ENCODE assay signal across 11 cellular contexts in the genomic region with DNA sequence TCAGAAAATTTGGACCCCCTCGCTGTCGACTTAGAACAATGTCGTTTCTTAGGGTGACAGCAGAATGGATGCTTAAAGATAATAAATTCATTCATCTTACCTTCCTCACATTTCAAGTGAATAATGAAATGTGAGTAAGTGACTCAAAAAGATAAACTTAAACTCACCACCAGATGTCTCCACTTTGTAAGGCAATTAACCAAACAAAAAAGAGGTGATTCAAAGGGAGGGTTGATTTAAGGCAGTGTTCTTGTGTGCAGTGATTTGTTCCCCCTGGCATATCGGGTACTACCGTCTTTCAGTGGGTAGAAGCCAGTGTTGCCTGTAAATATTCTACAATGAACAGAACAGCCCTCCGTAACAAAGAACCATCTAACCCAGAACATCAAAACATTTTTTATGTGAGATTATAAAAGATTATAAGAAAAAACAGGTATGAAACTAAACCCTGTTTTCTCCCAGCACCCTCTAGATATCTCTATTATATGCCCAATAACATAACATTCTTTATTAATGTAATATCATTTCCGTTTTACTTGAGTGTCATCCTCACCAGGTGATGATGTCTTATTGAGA.
A peak's percentile ranks its signal among the peaks of the same experiment; 100 is the strongest.
DNase-seq lines count a peak whose midpoint lies in the region; ATAC-seq, FAIRE-seq and TF ChIP-seq lines count a peak whose summit lies in the region.
"Had no signal": no experiment of that assay in that cellular context is flagged by ENCODE, and none has a peak within 500 bp of the region (broad histone marks: within the 10 kb centered on the region; RNA-seq: fewer than 3 reads in every experiment).

No MANE protein-coding gene starts in this region.

- H3K9me3 ChIP-seq in left ventricle myocardium inferior (replicated peaks) (no peaks in the 10 kb centered on the region), keratinocyte (ENCODE audit: control insufficient read depth, low read depth, low read length) (no peaks in the 10 kb centered on the region)
- H3K9me3 ChIP-seq: suprapubic skin had no signal

- H3K4me3 ChIP-seq in left ventricle myocardium inferior (no peak overlapping the region), keratinocyte (ENCODE audit: control insufficient read depth in 2 of 3, extremely low read depth in 1 of 3, insufficient read depth in 2 of 3, low read depth in 1 of 3, low read length in 3 of 3) (no peak overlapping the region)
- H3K4me3 ChIP-seq: suprapubic skin had no signal

- TF ChIP-seq CTCF in left ventricle myocardium inferior (IDR thresholded peaks at IDR 0.05; ENCODE audit: borderline replicate concordance) = peak; percentile 44
- peak; percentile 54 for TF ChIP-seq CTCF in RWPE1 (conservative IDR thresholded peaks at IDR 0.05; ENCODE audit: low read depth)
- peak; percentile 17 to 56 (median 21) for TF ChIP-seq CTCF in keratinocyte (optimal IDR thresholded peaks at IDR 0.05 in 1 of 3, IDR thresholded peaks at IDR 0.05 in 1 of 3, conservative IDR thresholded peaks at IDR 0.05 in 1 of 3; ENCODE audit: extremely low read depth in 1 of 3, insufficient read depth in 2 of 3, low read length in 3 of 3)

- H3K36me3 ChIP-seq in left ventricle myocardium inferior (no peaks in the 10 kb centered on the region), keratinocyte (ENCODE audit: control insufficient read depth in 2 of 2, extremely low read depth in 1 of 2, insufficient read depth in 2 of 2, low read length in 2 of 2) (no peaks in the 10 kb centered on the region)
- H3K36me3 ChIP-seq: suprapubic skin had no signal

- no peak overlapping the region for H3K27ac ChIP-seq in left ventricle myocardium inferior (replicated peaks)
- no peak overlapping the region for H3K27ac ChIP-seq in RWPE1
- no peak overlapping the region for H3K27ac ChIP-seq in keratinocyte (ENCODE audit: control insufficient read depth, insufficient read depth, low read length)
- H3K27ac ChIP-seq: suprapubic skin had no signal

- no peaks in the 10 kb centered on the region for H4K20me1 ChIP-seq in keratinocyte (ENCODE audit: control insufficient read depth, extremely low read depth, insufficient read depth, low read length)

- DNase-seq in left ventricle myocardium inferior = no peak
- DNase-seq in Right ventricle myocardium superior = no peak
- peak; percentile 56 for DNase-seq in RWPE1 (ENCODE audit: low spot score)
- no peak for DNase-seq in keratinocyte (ENCODE audit: low read depth, low spot score)
- DNase-seq in stimulated activated CD4-positive, alpha-beta T cell treated with anti-CD3 and anti-CD28 coated beads, Interleukin-1b, Interleukin-23, amount 100 ng/mL, for 48 hours = no peak
- DNase-seq: activated CD4-positive, alpha-beta T cell treated with anti-CD3 and anti-CD28 coated beads, Interleukin-2, amount 50 U/mL, for 4 hours had no signal

- CTCF ChIA-PET in RWPE1 (lab: Yijun Ruan, JAX) = no interaction called here

- no peaks in the 10 kb centered on the region for H3K79me2 ChIP-seq in keratinocyte (ENCODE audit: control insufficient read depth, insufficient read depth, low read length)

- H3K4me1 ChIP-seq in left ventricle myocardium inferior (no peaks in the 10 kb centered on the region), keratinocyte (ENCODE audit: control insufficient read depth, extremely low read depth, insufficient read depth, low read length) (no peaks in the 10 kb centered on the region)
- H3K4me1 ChIP-seq: suprapubic skin had no signal

- POLR2A ChIA-PET in RWPE1 (lab: Yijun Ruan, JAX; ENCODE audit: low non-redundant PET) = no interaction called here

- no peak overlapping the region for H3K9ac ChIP-seq in keratinocyte (ENCODE audit: control insufficient read depth, extremely low read depth, insufficient read depth, low read length)

- ATAC-seq in Right ventricle myocardium superior (ENCODE audit: poor library complexity) = no peak
- ATAC-seq in GM18868 (IDR thresholded peaks at IDR 0.05; ENCODE audit: unreplicated experiment) = no peak
- ATAC-seq in GM18519 (IDR thresholded peaks at IDR 0.05; ENCODE audit: low FRiP score, unreplicated experiment) = no peak
- no peak for ATAC-seq in HG02885 (IDR thresholded peaks at IDR 0.05; ENCODE audit: poor library complexity, unreplicated experiment)

- FAIRE-seq in keratinocyte (lab: Jason Lieb, UNC) = peak; percentile 43
- FAIRE-seq: endothelial cell of umbilical vein had no signal

- no peaks in the 10 kb centered on the region for H3K9me1 ChIP-seq in keratinocyte (ENCODE audit: control insufficient read depth, extremely low read depth, insufficient read depth, low read length)

- dilution Hi-C loops in keratinocyte (cut with MboI; ENCODE audit: extremely low pct_ligation_motif_present, low sequenced_read_pairs) = no loop called here

- intact Hi-C loops in left ventricle myocardium inferior (cut with micrococcal nuclease) (no loop called here), Right ventricle myocardium superior (cut with DNase I) (no loop called here)

- H3K4me2 ChIP-seq in keratinocyte (ENCODE audit: control insufficient read depth, extremely low read depth, insufficient read depth, low read depth, low read length) = no peak overlapping the region

- H2AFZ ChIP-seq in keratinocyte (ENCODE audit: control insufficient read depth, low read length) = no peak overlapping the region

- H3K27me3 ChIP-seq in left ventricle myocardium inferior (ENCODE audit: low read depth) (no peaks in the 10 kb centered on the region), keratinocyte (ENCODE audit: control insufficient read depth, extremely low read depth, insufficient read depth, low read length) (no peaks in the 10 kb centered on the region)
- H3K27me3 ChIP-seq: suprapubic skin had no signal
